10 cellular contexts compared by ENCODE assay signal in genomic region chr9:130663258-130664171, GRCh38. TPM values are rescaled to one million over a fixed set of nuclear protein-coding genes. Genes with fewer than 3 reads are reported as not detected.
A peak's percentile ranks its signal among the peaks of the same experiment; 100 is the strongest.
DNase-seq lines count a peak whose midpoint lies in the region; ATAC-seq and TF ChIP-seq lines count a peak whose summit lies in the region.
"Had no signal": no experiment of that assay in that cellular context is flagged by ENCODE, and none has a peak within 500 bp of the region (broad histone marks: within the 10 kb centered on the region; RNA-seq: fewer than 3 reads in every experiment).

No MANE protein-coding gene starts in this region.

- H3K27me3 Mint-ChIP-seq in Caco-2 (ENCODE audit: insufficient read depth, unreplicated experiment) = peaks cover 25% of the 10 kb centered on the region
- H3K27me3 Mint-ChIP-seq in naive thymus-derived CD4-positive, alpha-beta T cell = peaks cover 45 to 76% (median 58%) of the 10 kb centered on the region in 5 donors

- CTCF ChIA-PET in Caco-2 (lab: Charles Lee) = no interaction called here
- CTCF ChIA-PET in naive thymus-derived CD4-positive, alpha-beta T cell (lab: Charles Lee) = interaction anchor here (0.6 kb wide), 1 partner anchor 41 kb away, joined by 3 read pairs; no protein-coding TSS in a partner anchor
- CTCF ChIA-PET in RWPE1 (lab: Yijun Ruan, JAX) = interaction anchor here (0.6 to 2.0 kb wide), 4 partner anchors 19 to 360 kb away, joined by 3 to 13 read pairs (median 6); no protein-coding TSS in a partner anchor

- H3K27ac Mint-ChIP-seq in Caco-2 (ENCODE audit: unreplicated experiment) = no peak overlapping the region
- H3K27ac Mint-ChIP-seq in naive thymus-derived CD4-positive, alpha-beta T cell = no peak overlapping the region

- H3K4me1 ChIP-seq in Caco-2 (no peaks in the 10 kb centered on the region; the same call in 1 of the 2 replicates), breast epithelium (peaks cover 22 to 34% of the 10 kb centered on the region in 2 donors)
- peaks cover 6 to 18% of the 10 kb centered on the region in 2 donors for H3K4me1 ChIP-seq in naive thymus-derived CD4-positive, alpha-beta T cell (ENCODE audit: control insufficient read depth in 2 of 2, insufficient read depth in 2 of 2, low read length in 2 of 2)

- no peaks in the 10 kb centered on the region for H3K9me3 Mint-ChIP-seq in Caco-2 (ENCODE audit: unreplicated experiment)
- peaks cover 0 to 3% (median 0%) of the 10 kb centered on the region in 11 donors for H3K9me3 Mint-ChIP-seq in naive thymus-derived CD4-positive, alpha-beta T cell

- H3K4me3 ChIP-seq in Caco-2 (ENCODE audit: low read depth, low read length) (no peak overlapping the region), breast epithelium (peak overlapping the region in 2 of 3 donors; percentile 20 to 56)
- H3K4me3 ChIP-seq in naive thymus-derived CD4-positive, alpha-beta T cell (ENCODE audit: low read length) = peak overlapping the region; percentile 24

- H3K4me3 Mint-ChIP-seq in Caco-2 (ENCODE audit: unreplicated experiment) = peak overlapping the region; percentile 43
- peak overlapping the region in 9 of 10 donors; percentile 53 to 91 (median 74) for H3K4me3 Mint-ChIP-seq in naive thymus-derived CD4-positive, alpha-beta T cell

- peak; percentile 51 for ATAC-seq in naive thymus-derived CD4-positive, alpha-beta T cell
- no peak for ATAC-seq in HG02970 (IDR thresholded peaks at IDR 0.05; ENCODE audit: low FRiP score, unreplicated experiment)
- no peak for ATAC-seq in HG02798 (IDR thresholded peaks at IDR 0.05; ENCODE audit: poor library complexity, unreplicated experiment)

- H3K27ac ChIP-seq in breast epithelium (no peak overlapping the region), RWPE1 (no peak overlapping the region)
- H3K27ac ChIP-seq in naive thymus-derived CD4-positive, alpha-beta T cell (ENCODE audit: low read depth, low read length) = no peak overlapping the region
- H3K27ac ChIP-seq: upper lobe of left lung had no signal

- H3K36me3 Mint-ChIP-seq in Caco-2 (ENCODE audit: insufficient read depth, unreplicated experiment) = no peaks in the 10 kb centered on the region
- peaks cover 0 to 2% (median 0%) of the 10 kb centered on the region in 5 donors for H3K36me3 Mint-ChIP-seq in naive thymus-derived CD4-positive, alpha-beta T cell

- no peak for TF ChIP-seq POLR2A in breast epithelium (IDR thresholded peaks at IDR 0.05)

- DNase-seq in Caco-2 = no peak
- DNase-seq in HuH-7.5 (ENCODE audit: low spot score) = peak; percentile 79
- no peak for DNase-seq in breast epithelium (ENCODE audit: low spot score in 2 of 2)
- no peak for DNase-seq in naive thymus-derived CD4-positive, alpha-beta T cell
- DNase-seq in mesenteric fat pad (ENCODE audit: low spot score) = no peak
- DNase-seq in RWPE1 (ENCODE audit: low spot score) = no peak

- intact Hi-C loops in Caco-2 (cut with micrococcal nuclease; ENCODE audit: unreplicated experiment) = no loop called here
- intact Hi-C loops in breast epithelium (cut with DNase I; ENCODE audit: low total_unique reads) = loop anchor here (5.0 kb wide), 1 partner anchor 1006 kb away; no protein-coding TSS in a partner anchor
- intact Hi-C loops in naive thymus-derived CD4-positive, alpha-beta T cell (cut with micrococcal nuclease) = no loop called here

- H3K27me3 ChIP-seq in Caco-2 (replicated peaks; ENCODE audit: control insufficient read depth, insufficient read depth, low read length) (peaks cover 6% of the 10 kb centered on the region), breast epithelium (peaks cover 30 to 99% of the 10 kb centered on the region in 2 donors)
- H3K27me3 ChIP-seq in naive thymus-derived CD4-positive, alpha-beta T cell (ENCODE audit: control insufficient read depth in 2 of 2, insufficient read depth in 2 of 2, low read length in 2 of 2) = peaks cover 3 to 35% of the 10 kb centered on the region in 2 donors

- H3K4me1 Mint-ChIP-seq in Caco-2 (ENCODE audit: low read depth, unreplicated experiment) = peaks cover 7% of the 10 kb centered on the region
- H3K4me1 Mint-ChIP-seq in naive thymus-derived CD4-positive, alpha-beta T cell = peaks cover 11 to 33% (median 25%) of the 10 kb centered on the region in 7 donors

- H3K36me3 ChIP-seq in Caco-2 (ENCODE audit: control insufficient read depth, insufficient read depth, low read length) (no peaks in the 10 kb centered on the region), breast epithelium (no peaks in the 10 kb centered on the region)
- no peaks in the 10 kb centered on the region for H3K36me3 ChIP-seq in naive thymus-derived CD4-positive, alpha-beta T cell (ENCODE audit: control insufficient read depth in 2 of 3, insufficient read depth in 3 of 3, low read length in 3 of 3)
- H3K36me3 ChIP-seq: upper lobe of left lung had no signal

- H3K9me3 ChIP-seq in Caco-2 (0 out of 2 replicates have a peak, but pooled peaks cover 6% of the 10 kb centered on the region), breast epithelium (peaks cover 0 to 3% of the 10 kb centered on the region in 2 donors)
- H3K9me3 ChIP-seq in naive thymus-derived CD4-positive, alpha-beta T cell (ENCODE audit: control insufficient read depth in 2 of 3, low read length in 3 of 3) = no peaks in the 10 kb centered on the region

- TF ChIP-seq CTCF in Caco-2 (IDR thresholded peaks at IDR 0.05; ENCODE audit: insufficient read depth in 1 of 2, low read depth in 1 of 2, low read length in 1 of 2, severe bottlenecking in 1 of 2, unreplicated experiment in 1 of 2) (no peak), breast epithelium (IDR thresholded peaks at IDR 0.05) (no peak), RWPE1 (conservative IDR thresholded peaks at IDR 0.05; ENCODE audit: low read depth) (no peak)

- BruUV-seq in Caco-2 (replicated peaks; lab: Mats Ljungman, UMichigan) = no TSS peak

- POLR2A ChIA-PET in Caco-2 (lab: Charles Lee) = no interaction called here
- POLR2A ChIA-PET in naive thymus-derived CD4-positive, alpha-beta T cell (lab: Charles Lee) = interaction anchor here (0.6 kb wide), 1 partner anchor 600 kb away, joined by 3 read pairs; no protein-coding TSS in a partner anchor
- POLR2A ChIA-PET in RWPE1 (lab: Yijun Ruan, JAX; ENCODE audit: low non-redundant PET) = no interaction called here

RNA-seq across cellular contexts. Expression of gene PRDM12, which starts 0.9 kb away (rescaled TPM):
- total RNA-seq in Caco-2 (2022) (0.32 and 0.34 TPM in 2 replicates), breast epithelium (not detected), mesenteric fat pad (not detected)
- not detected for total RNA-seq in naive thymus-derived CD4-positive, alpha-beta T cell
- under 1 TPM in 1 of 2 donors, not detected in 1; 0.07 TPM for polyA plus RNA-seq in naive thymus-derived CD4-positive, alpha-beta T cell
- total RNA-seq: fibroblast of lung had no signal
- polyA plus RNA-seq: fibroblast of lung had no signal

RNA-seq across cellular contexts. Expression of gene EXOSC2, which starts 30.1 kb away (rescaled TPM):
- 59.1 and 68.4 TPM in 2 replicates for total RNA-seq in Caco-2 (2022)
- total RNA-seq in breast epithelium = 10 to 100 TPM; 17.8 to 32.2 (median 30.2) TPM
- total RNA-seq in naive thymus-derived CD4-positive, alpha-beta T cell = 10 to 100 TPM; 44.2 to 60.7 (median 59.5) TPM
- polyA plus RNA-seq in naive thymus-derived CD4-positive, alpha-beta T cell = 10 to 100 TPM; 31.4 to 39.9 TPM
- total RNA-seq in mesenteric fat pad = 21.2 TPM
